14 cellular contexts compared by ENCODE assay signal in genomic region chr18:49135871-49136270, GRCh38.
DNase-seq lines count a peak whose midpoint lies in the region; ATAC-seq lines count a peak whose summit lies in the region.
"Had no signal": no experiment of that assay in that cellular context is flagged by ENCODE, and none has a peak within 500 bp of the region (broad histone marks: within the 10 kb centered on the region; RNA-seq: fewer than 3 reads in every experiment).

No MANE protein-coding gene starts in this region.

- no peaks in the 10 kb centered on the region for H3K4me1 Mint-ChIP-seq in stimulated activated memory B cell treated with anti-CD40 and anti-IgM and Interleukin-4, amounts not matched to agents 10 μg/mL and 1 μg/mL and 100 μg/mL, for 72 hours
- H3K4me1 Mint-ChIP-seq: central memory CD8-positive, alpha-beta T cell had no signal

- no peaks in the 10 kb centered on the region for H3K9me3 Mint-ChIP-seq in stimulated activated memory B cell treated with anti-CD40 and anti-IgM and Interleukin-4, amounts not matched to agents 10 μg/mL and 1 μg/mL and 100 μg/mL, for 72 hours
- H3K9me3 Mint-ChIP-seq: activated T-cell treated with anti-CD3 and anti-CD28 coated beads, Interleukin-2, amount 50 U/mL, for 4 hours; central memory CD8-positive, alpha-beta T cell had no signal

- no peak overlapping the region for H3K4me3 Mint-ChIP-seq in stimulated activated memory B cell treated with anti-CD40 and anti-IgM and Interleukin-4, amounts not matched to agents 10 μg/mL and 1 μg/mL and 100 μg/mL, for 72 hours
- H3K4me3 Mint-ChIP-seq: activated T-cell treated with anti-CD3 and anti-CD28 coated beads, Interleukin-2, amount 50 U/mL, for 4 hours; central memory CD8-positive, alpha-beta T cell had no signal

- DNase-seq in DMS 273 (lab: John Stamatoyannopoulos, UW; ENCODE audit: unreplicated experiment), result peak; percentile 48
- no peak for DNase-seq in DMS 273 treated with DMSO at 0.1 percent for 48 hours (lab: John Stamatoyannopoulos, UW)
- peak; percentile 84 for DNase-seq in NCI-H2227 treated with DMSO at 0.1 percent for 48 hours (lab: John Stamatoyannopoulos, UW)
- peak; percentile 44 for DNase-seq in dermis blood vessel endothelial cell
- DNase-seq in myocyte (ENCODE audit: low read depth), result peak; percentile 42
- DNase-seq: activated T-cell treated with anti-CD3 and anti-CD28 coated beads, Interleukin-2, amount 50 U/mL, for 4 hours; NCI-H1092 treated with DMSO at 0.1 percent for 48 hours; upper lobe of right lung had no signal

- no peaks in the 10 kb centered on the region for H3K27me3 Mint-ChIP-seq in stimulated activated memory B cell treated with anti-CD40 and anti-IgM and Interleukin-4, amounts not matched to agents 10 μg/mL and 1 μg/mL and 100 μg/mL, for 72 hours
- H3K27me3 Mint-ChIP-seq: central memory CD8-positive, alpha-beta T cell had no signal

- H3K27ac Mint-ChIP-seq in stimulated activated memory B cell treated with anti-CD40 and anti-IgM and Interleukin-4, amounts not matched to agents 10 μg/mL and 1 μg/mL and 100 μg/mL, for 72 hours, result no peak overlapping the region

- ATAC-seq in GM21528 (IDR thresholded peaks at IDR 0.05; ENCODE audit: low FRiP score, unreplicated experiment), result no peak
- no peak for ATAC-seq in GM21447 (IDR thresholded peaks at IDR 0.05; ENCODE audit: unreplicated experiment)
- no peak for ATAC-seq in stimulated activated memory B cell treated with anti-CD40 and anti-IgM and Interleukin-4, amounts not matched to agents 10 μg/mL and 1 μg/mL and 100 μg/mL, for 72 hours
- ATAC-seq: activated T-cell treated with anti-CD3 and anti-CD28 coated beads, Interleukin-2, amount 50 U/mL, for 4 hours; HCT116; sciatic nerve; upper lobe of right lung had no signal

- H3K36me3 Mint-ChIP-seq in stimulated activated memory B cell treated with anti-CD40 and anti-IgM and Interleukin-4, amounts not matched to agents 10 μg/mL and 1 μg/mL and 100 μg/mL, for 72 hours, result peaks cover 22% of the 10 kb centered on the region
